Comparison of ENCODE assay signal across 16 cellular contexts in the genomic region with DNA sequence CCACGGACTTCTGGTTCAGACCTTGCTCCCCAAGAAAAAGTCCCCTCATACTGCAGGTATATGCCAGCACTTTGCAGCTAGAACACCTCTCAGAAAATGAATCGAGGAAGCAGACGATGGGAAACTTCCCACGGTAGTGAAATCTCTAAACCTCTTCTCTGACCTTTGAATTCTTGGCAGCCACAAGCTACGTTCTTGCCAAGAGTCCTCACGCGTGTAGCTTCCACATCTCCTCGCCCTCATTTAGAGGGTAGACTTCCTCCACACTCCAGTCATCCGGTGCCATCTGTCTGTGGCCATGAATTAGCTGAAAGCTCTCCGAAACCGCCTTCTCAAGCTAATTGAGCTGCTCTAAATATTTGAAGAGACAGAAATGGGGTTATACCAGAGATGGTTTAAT.
A peak's percentile ranks its signal among the peaks of the same experiment; 100 is the strongest.
DNase-seq lines count a peak whose midpoint lies in the region; ATAC-seq and TF ChIP-seq lines count a peak whose summit lies in the region.
"Had no signal": no experiment of that assay in that cellular context is flagged by ENCODE, and none has a peak within 500 bp of the region (broad histone marks: within the 10 kb centered on the region; RNA-seq: fewer than 3 reads in every experiment).

No MANE protein-coding gene starts in this region.

- H3K27me3 ChIP-seq in skeletal muscle satellite cell (ENCODE audit: control insufficient read depth, insufficient read depth, low read length) = no peaks in the 10 kb centered on the region
- H3K27me3 ChIP-seq: ascending aorta; BLaER1 treated with 17β-estradiol and CSF1 and Interleukin-3, amounts not matched to agents 10 nM and 100 nM; hepatocyte had no signal

- H3K9ac ChIP-seq in skeletal muscle satellite cell (ENCODE audit: low read depth, low read length) = no peak overlapping the region
- H3K9ac ChIP-seq: BLaER1 treated with 17β-estradiol and CSF1 and Interleukin-3, amounts not matched to agents 10 nM and 100 nM had no signal

- H3K9me3 ChIP-seq in skeletal muscle satellite cell (replicated peaks; ENCODE audit: low read length) = no peaks in the 10 kb centered on the region
- H3K9me3 ChIP-seq: ascending aorta; BLaER1 treated with 17β-estradiol and CSF1 and Interleukin-3, amounts not matched to agents 10 nM and 100 nM had no signal

- TF ChIP-seq CTCF in VCaP (conservative IDR thresholded peaks at IDR 0.05) = no peak

- H3K4me1 ChIP-seq in skeletal muscle satellite cell (ENCODE audit: control insufficient read depth, insufficient read depth, low read length) = peaks cover 4% of the 10 kb centered on the region
- H3K4me1 ChIP-seq: ascending aorta; BLaER1 treated with 17β-estradiol and CSF1 and Interleukin-3, amounts not matched to agents 10 nM and 100 nM had no signal

- no peak for ATAC-seq in HG03095 (IDR thresholded peaks at IDR 0.05; ENCODE audit: unreplicated experiment)
- no peak for ATAC-seq in esophagus mucosa

- peak overlapping the region; percentile 52 for H3K4me2 ChIP-seq in skeletal muscle satellite cell (ENCODE audit: low read length)
- H3K4me2 ChIP-seq: BLaER1 treated with 17β-estradiol and CSF1 and Interleukin-3, amounts not matched to agents 10 nM and 100 nM; hepatocyte had no signal

- peak overlapping the region; percentile 5 for H3K4me3 ChIP-seq in skeletal muscle satellite cell (ENCODE audit: low read length)
- H3K4me3 ChIP-seq: ascending aorta; BLaER1 treated with 17β-estradiol and CSF1 and Interleukin-3, amounts not matched to agents 10 nM and 100 nM; hepatocyte had no signal

- H3K36me3 ChIP-seq in skeletal muscle satellite cell (ENCODE audit: insufficient read depth, low read length) = no peaks in the 10 kb centered on the region
- H3K36me3 ChIP-seq: ascending aorta; BLaER1 treated with 17β-estradiol and CSF1 and Interleukin-3, amounts not matched to agents 10 nM and 100 nM had no signal

- peak overlapping the region; percentile 85 for H3K27ac ChIP-seq in VCaP
- H3K27ac ChIP-seq: ascending aorta; BLaER1 treated with 17β-estradiol and CSF1 and Interleukin-3, amounts not matched to agents 10 nM and 100 nM; hepatocyte had no signal

- DNase-seq in HT-29 (ENCODE audit: low spot score) (peak; percentile 59), inferior parietal cortex (ENCODE audit: extremely low spot score) (peak; percentile 26), OCI-M1 (lab: John Stamatoyannopoulos, UW) (no peak)
- DNase-seq: activated B cell treated with CpG ODN at 0.5 μM for 24 hours, activated gamma-delta T cell treated with Interleukin-2 at 50 U/mL for 16 hours, cortex of kidney, Karpas-422, NCI-H1436, RPMI8226 had no signal
